Comparison of ENCODE assay signal across 14 cellular contexts in genomic region chr11:36363361-36364272, GRCh38.
DNase-seq lines count a peak whose midpoint lies in the region; ATAC-seq and TF ChIP-seq lines count a peak whose summit lies in the region.
"Had no signal": no experiment of that assay in that cellular context is flagged by ENCODE, and none has a peak within 500 bp of the region (broad histone marks: within the 10 kb centered on the region; RNA-seq: fewer than 3 reads in every experiment).

No MANE protein-coding gene starts in this region.

- no peaks in the 10 kb centered on the region for H3K9me2 ChIP-seq in MM.1S (replicated peaks; ENCODE audit: insufficient read depth, low read length)

- CTCF ChIA-PET in activated CD8-positive, alpha-beta T cell treated with anti-CD3 and anti-CD28 coated beads, Interleukin-2, amount 10 ng/mL, durations not matched to agents 7 days and 5 days (lab: Charles Lee): interaction anchor here (0.7 to 2.4 kb wide), 5 partner anchors 11 to 147 kb away, joined by 3 to 18 read pairs (median 9); partner anchors contain the start of gene TRAF6

- H3F3A ChIP-seq in MM.1S (ENCODE audit: insufficient read depth, low read length): no peaks in the 10 kb centered on the region

- H4K20me1 ChIP-seq in MM.1S (ENCODE audit: insufficient read depth, low read length): no peaks in the 10 kb centered on the region

- 0 out of 2 replicates have a peak overlapping the region, but pooled peaks have one; percentile 32 for H2AFZ ChIP-seq in MM.1S (ENCODE audit: low read length)

- no peak for TF ChIP-seq CTCF in MM.1S (IDR thresholded peaks at IDR 0.05; ENCODE audit: low read length)
- TF ChIP-seq CTCF in nephron (IDR thresholded peaks at IDR 0.05; ENCODE audit: unreplicated experiment in 3 of 3): no peak

- H3K4me2 ChIP-seq in MM.1S (ENCODE audit: low read depth, low read length): no peak overlapping the region; the same call in 1 of the 2 replicates

- H3K9me3 ChIP-seq in MM.1S (replicated peaks; ENCODE audit: insufficient read depth, low read length): no peaks in the 10 kb centered on the region

- no peak overlapping the region for H3K27ac ChIP-seq in MM.1S (ENCODE audit: low read length)

- POLR2A ChIA-PET in activated CD8-positive, alpha-beta T cell treated with anti-CD3 and anti-CD28 coated beads, Interleukin-2, amount 10 ng/mL, durations not matched to agents 7 days and 5 days (lab: Charles Lee): interaction anchor here (0.6 kb wide), 1 partner anchor 170 kb away, joined by 3 read pairs; no protein-coding TSS in a partner anchor

- H3K27me3 Mint-ChIP-seq in central memory CD8-positive, alpha-beta T cell: no peaks in the 10 kb centered on the region
- peaks cover 30% of the 10 kb centered on the region for H3K27me3 Mint-ChIP-seq in nephron (ENCODE audit: low read depth)
- peaks cover 47% of the 10 kb centered on the region for H3K27me3 Mint-ChIP-seq in activated CD8-positive, alpha-beta T cell treated with anti-CD3 and anti-CD28 coated beads, Interleukin-2, amount 10 ng/mL, durations not matched to agents 7 days and 5 days (ENCODE audit: low read depth)

- H3K27me3 ChIP-seq in MM.1S (replicated peaks; ENCODE audit: insufficient read depth, low read length): no peaks in the 10 kb centered on the region

- peak overlapping the region; percentile 72 for H3K4me3 Mint-ChIP-seq in central memory CD8-positive, alpha-beta T cell
- peak overlapping the region in 1 of 3 experiments; percentile 31 for H3K4me3 Mint-ChIP-seq in nephron
- no peak overlapping the region for H3K4me3 Mint-ChIP-seq in activated CD8-positive, alpha-beta T cell treated with anti-CD3 and anti-CD28 coated beads, Interleukin-2, amount 10 ng/mL, durations not matched to agents 7 days and 5 days
- H3K4me3 Mint-ChIP-seq: naive B cell had no signal

- H3K79me2 ChIP-seq in MM.1S (ENCODE audit: low read length): no peaks in the 10 kb centered on the region

- H3K4me1 Mint-ChIP-seq in central memory CD8-positive, alpha-beta T cell: peaks cover 59% of the 10 kb centered on the region
- peaks cover 48% of the 10 kb centered on the region for H3K4me1 Mint-ChIP-seq in nephron
- H3K4me1 Mint-ChIP-seq in activated CD8-positive, alpha-beta T cell treated with anti-CD3 and anti-CD28 coated beads, Interleukin-2, amount 10 ng/mL, durations not matched to agents 7 days and 5 days (ENCODE audit: low read depth): peaks cover 32% of the 10 kb centered on the region

- H3K4me3 ChIP-seq in MM.1S (ENCODE audit: low read length): no peak overlapping the region

- H3K4me1 ChIP-seq in MM.1S (ENCODE audit: low read length): peaks cover 9% of the 10 kb centered on the region

- peak overlapping the region; percentile 81 for H3K27ac Mint-ChIP-seq in central memory CD8-positive, alpha-beta T cell (ENCODE audit: low read depth)
- peak overlapping the region; percentile 61 to 81 (median 71) for H3K27ac Mint-ChIP-seq in nephron
- H3K27ac Mint-ChIP-seq in activated CD8-positive, alpha-beta T cell treated with anti-CD3 and anti-CD28 coated beads, Interleukin-2, amount 10 ng/mL, durations not matched to agents 7 days and 5 days: no peak overlapping the region
- H3K27ac Mint-ChIP-seq: naive B cell had no signal

- DNase-seq in MM.1S (peak; percentile 10), NCI-H1092 treated with DMSO at 0.1 percent for 48 hours (lab: John Stamatoyannopoulos, UW) (no peak), NCI-H1048 (lab: John Stamatoyannopoulos, UW) (no peak)
- no peak for DNase-seq in central memory CD8-positive, alpha-beta T cell (ENCODE audit: low spot score in 2 of 2)
- no peak for DNase-seq in activated CD8-positive, alpha-beta T cell treated with anti-CD3 and anti-CD28 coated beads, Interleukin-2, amount 10 ng/mL, durations not matched to agents 7 days and 5 days
- DNase-seq: aorta; DMS79 treated with DMSO at 0.1 percent for 48 hours; Karpas-422; naive B cell; stimulated activated CD4-positive, alpha-beta T cell treated with anti-CD3 and anti-CD28 coated beads, Interleukin-4, amount 100 ng/mL, for 4 hours had no signal

- ATAC-seq in GM18907 (IDR thresholded peaks at IDR 0.05; ENCODE audit: unreplicated experiment) (peak; percentile 66), HG02571 (IDR thresholded peaks at IDR 0.05; ENCODE audit: unreplicated experiment) (no peak)
- no peak for ATAC-seq in central memory CD8-positive, alpha-beta T cell (replicated peaks; ENCODE audit: extremely low read depth, poor library complexity, severe bottlenecking)
- ATAC-seq in activated CD8-positive, alpha-beta T cell treated with anti-CD3 and anti-CD28 coated beads, Interleukin-2, amount 10 ng/mL, durations not matched to agents 7 days and 5 days: no peak
- ATAC-seq: Panc1 had no signal

- H3K36me3 ChIP-seq in MM.1S (replicated peaks; ENCODE audit: insufficient read depth, low read length): no peaks in the 10 kb centered on the region

- no peaks in the 10 kb centered on the region for H3K36me3 Mint-ChIP-seq in central memory CD8-positive, alpha-beta T cell (ENCODE audit: insufficient read depth)
- H3K36me3 Mint-ChIP-seq in nephron (ENCODE audit: low read depth): no peaks in the 10 kb centered on the region
- no peaks in the 10 kb centered on the region for H3K36me3 Mint-ChIP-seq in activated CD8-positive, alpha-beta T cell treated with anti-CD3 and anti-CD28 coated beads, Interleukin-2, amount 10 ng/mL, durations not matched to agents 7 days and 5 days (ENCODE audit: low read depth)
- H3K36me3 Mint-ChIP-seq: naive B cell had no signal

- H3K9me3 Mint-ChIP-seq in central memory CD8-positive, alpha-beta T cell: no peaks in the 10 kb centered on the region
- no peaks in the 10 kb centered on the region for H3K9me3 Mint-ChIP-seq in nephron
- no peaks in the 10 kb centered on the region for H3K9me3 Mint-ChIP-seq in activated CD8-positive, alpha-beta T cell treated with anti-CD3 and anti-CD28 coated beads, Interleukin-2, amount 10 ng/mL, durations not matched to agents 7 days and 5 days (ENCODE audit: insufficient read depth)
- H3K9me3 Mint-ChIP-seq: naive B cell had no signal

- no peak overlapping the region for H3K9ac ChIP-seq in MM.1S (ENCODE audit: low read length)
